In the genomic region with DNA sequence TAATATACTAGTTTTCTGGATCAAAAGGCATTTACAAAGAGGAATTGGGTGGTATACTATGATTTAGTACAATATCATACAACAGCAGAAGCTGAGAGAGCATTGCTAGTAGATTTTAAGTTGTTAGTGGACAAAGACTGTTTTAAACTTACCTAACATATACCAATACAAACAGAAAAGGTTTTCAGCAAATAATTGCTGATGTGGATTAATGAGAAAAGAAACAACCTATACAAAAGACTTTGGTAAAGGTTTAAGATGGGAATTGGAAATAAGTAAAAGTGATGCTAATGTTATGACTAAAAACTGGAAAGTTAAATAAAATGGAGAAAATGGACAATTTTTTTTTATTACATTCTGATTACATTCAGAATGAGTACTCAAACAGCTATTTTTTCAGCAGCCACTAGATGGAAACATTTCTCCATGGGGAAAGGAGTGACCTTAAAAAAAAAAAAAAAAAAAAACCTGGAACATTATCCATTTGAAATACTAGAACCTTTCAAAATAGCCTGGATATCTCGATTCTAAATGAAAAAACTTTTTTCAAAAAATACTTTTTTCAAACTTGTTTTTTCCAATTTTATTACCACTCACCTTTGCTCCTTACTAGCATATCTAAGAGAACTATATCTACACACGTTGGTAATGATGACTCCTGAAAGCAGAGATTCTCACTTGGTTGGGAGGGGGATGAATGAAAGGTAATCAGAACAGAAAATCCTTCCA, we compare ENCODE assay signal across 9 cellular contexts. TPM values are rescaled to one million over a fixed set of nuclear protein-coding genes. Genes with fewer than 3 reads are reported as not detected.
A peak's percentile ranks its signal among the peaks of the same experiment; 100 is the strongest.
DNase-seq lines count a peak whose midpoint lies in the region; ATAC-seq and TF ChIP-seq lines count a peak whose summit lies in the region.
"Had no signal": no experiment of that assay in that cellular context is flagged by ENCODE, and none has a peak within 500 bp of the region (broad histone marks: within the 10 kb centered on the region; RNA-seq: fewer than 3 reads in every experiment).

No MANE protein-coding gene starts in this region.

- H3K36me3 Mint-ChIP-seq in brain: peaks cover 33% of the 10 kb centered on the region

- H3K4me1 Mint-ChIP-seq in brain: peaks cover 5% of the 10 kb centered on the region
- H3K4me1 Mint-ChIP-seq: central memory CD8-positive, alpha-beta T cell had no signal

- peak; percentile 64 for TF ChIP-seq CTCF in cardiac muscle cell (IDR thresholded peaks at IDR 0.05; ENCODE audit: low read depth, low read length)
- peak; percentile 62 to 76 for TF ChIP-seq CTCF in brain (conservative IDR thresholded peaks at IDR 0.05)

- no peaks in the 10 kb centered on the region for H3K4me1 ChIP-seq in cardiac muscle cell (ENCODE audit: low read depth)
- no peaks in the 10 kb centered on the region for H3K4me1 ChIP-seq in effector memory CD4-positive, alpha-beta T cell (ENCODE audit: control insufficient read depth, insufficient read depth, low read length, poor library complexity, severe bottlenecking)

- H3K9me3 ChIP-seq in cardiac muscle cell (ENCODE audit: low read depth): no peaks in the 10 kb centered on the region
- no peaks in the 10 kb centered on the region for H3K9me3 ChIP-seq in effector memory CD4-positive, alpha-beta T cell (ENCODE audit: control insufficient read depth, low read length)

- intact Hi-C loops in left cardiac atrium (cut with DNase I): no loop called here

- no peaks in the 10 kb centered on the region for H3K9me3 Mint-ChIP-seq in brain
- H3K9me3 Mint-ChIP-seq: central memory CD8-positive, alpha-beta T cell had no signal

- H3K36me3 ChIP-seq in cardiac muscle cell: peaks cover 24% of the 10 kb centered on the region
- peaks cover 30% of the 10 kb centered on the region for H3K36me3 ChIP-seq in effector memory CD4-positive, alpha-beta T cell (ENCODE audit: control insufficient read depth, insufficient read depth, low read length)

- no peaks in the 10 kb centered on the region for H3K27me3 Mint-ChIP-seq in brain
- H3K27me3 Mint-ChIP-seq: central memory CD8-positive, alpha-beta T cell had no signal

- no peak overlapping the region for H3K4me3 Mint-ChIP-seq in brain
- H3K4me3 Mint-ChIP-seq: central memory CD8-positive, alpha-beta T cell had no signal

- H3K4me3 ChIP-seq in cardiac muscle cell: no peak overlapping the region
- H3K4me3 ChIP-seq in effector memory CD4-positive, alpha-beta T cell (ENCODE audit: insufficient read depth, low read depth, low read length, poor library complexity, severe bottlenecking): no peak overlapping the region

- H3K27ac Mint-ChIP-seq in brain: peak overlapping the region in 2 of 5 experiments; percentile 4 to 54

- H3K27ac ChIP-seq in cardiac muscle cell: no peak overlapping the region
- no peak overlapping the region for H3K27ac ChIP-seq in effector memory CD4-positive, alpha-beta T cell (ENCODE audit: insufficient read depth, low read length, poor library complexity, severe bottlenecking)

- DNase-seq in cardiac muscle cell (ENCODE audit: low read depth in 1 of 2, low spot score in 1 of 2) (peak; percentile 53 to 60), left cardiac atrium (no peak), NCI-H2029 (lab: John Stamatoyannopoulos, UW) (peak; percentile 2), lung microvascular endothelial cell (ENCODE audit: low read depth in 2 of 2) (peak; percentile 46 to 74)
- DNase-seq in stimulated activated CD4-positive, alpha-beta T cell treated with anti-CD3 and anti-CD28 coated beads, Interleukin-4, amount 100 ng/mL, for 24 hours: no peak
- DNase-seq in effector memory CD4-positive, alpha-beta T cell: no peak

- no peaks in the 10 kb centered on the region for H3K27me3 ChIP-seq in cardiac muscle cell
- H3K27me3 ChIP-seq in effector memory CD4-positive, alpha-beta T cell (replicated peaks; ENCODE audit: control insufficient read depth, insufficient read depth, low read length, poor library complexity, severe bottlenecking): no peaks in the 10 kb centered on the region

- ATAC-seq in left cardiac atrium (no peak), HG03159 (IDR thresholded peaks at IDR 0.05; ENCODE audit: unreplicated experiment) (no peak)

RNA-seq across cellular contexts. Expression of a gene that starts 55.4 kb away (rescaled TPM):
- total RNA-seq in cardiac muscle cell (39.1 and 47.8 TPM in 2 replicates), left cardiac atrium (10 to 100 TPM; 63.0 to 72.5 TPM), lung microvascular endothelial cell (84.8 and 101 TPM in 2 replicates)
- polyA plus RNA-seq in cardiac muscle cell (54.0 and 75.8 TPM in 2 replicates), brain (ENCODE audit: insufficient read depth, low read depth, low replicate concordance) (78.4 TPM)

Comparison
In these comparisons a context has a peak if more than half of its experiments do, and no peak if none do; other contexts are left out.
1. DNase-seq: peak in cardiac muscle cell (2 of 2), NCI-H2029 (single experiment) and lung microvascular endothelial cell (2 of 2); none in left cardiac atrium (single experiment), stimulated activated CD4-positive, alpha-beta T cell treated with anti-CD3 and anti-CD28 coated beads, Interleukin-4, amount 100 ng/mL, for 24 hours (single experiment) and effector memory CD4-positive, alpha-beta T cell (0 of 3).